In genomic region chr17:82882715-82883446, GRCh38 we compare ENCODE assay signal across 8 cellular contexts.
DNase-seq lines count a peak whose midpoint lies in the region; ATAC-seq and TF ChIP-seq lines count a peak whose summit lies in the region.

No MANE protein-coding gene starts in this region.

- peak; percentile 52 for DNase-seq in DMS153 treated with DMSO at 0.1 percent for 48 hours (lab: John Stamatoyannopoulos, UW; ENCODE audit: unreplicated experiment)
- DNase-seq in activated CD4-positive, alpha-beta T cell treated with anti-CD3 and anti-CD28 coated beads for 48 hours, result peak; percentile 77
- peak; percentile 82 for DNase-seq in effector CD4-positive, alpha-beta T cell
- DNase-seq in stimulated activated CD4-positive, alpha-beta T cell treated with anti-CD3 and anti-CD28 coated beads, Interleukin-2, amount 100 ng/mL, for 48 hours, result peak; percentile 50 to 57
- no peak for DNase-seq in GM13977 (ENCODE audit: low spot score)

- in situ Hi-C loops in GM13977 (cut with MboI; ENCODE audit: low pct_unique_long_range_greater_than_20kb, low sequenced_read_pairs, unreplicated experiment), result no loop called here

- ATAC-seq in GM18498 (IDR thresholded peaks at IDR 0.05; ENCODE audit: unreplicated experiment) (no peak), GM21381 (IDR thresholded peaks at IDR 0.05; ENCODE audit: unreplicated experiment) (no peak), HG02852 (IDR thresholded peaks at IDR 0.05; ENCODE audit: unreplicated experiment) (no peak)

- TF ChIP-seq CTCF in GM13977 (IDR thresholded peaks at IDR 0.05; ENCODE audit: extremely low read depth, insufficient read depth, missing control alignments), result no peak
